ENCODE assay signal across 1 cellular context in the genomic region with DNA sequence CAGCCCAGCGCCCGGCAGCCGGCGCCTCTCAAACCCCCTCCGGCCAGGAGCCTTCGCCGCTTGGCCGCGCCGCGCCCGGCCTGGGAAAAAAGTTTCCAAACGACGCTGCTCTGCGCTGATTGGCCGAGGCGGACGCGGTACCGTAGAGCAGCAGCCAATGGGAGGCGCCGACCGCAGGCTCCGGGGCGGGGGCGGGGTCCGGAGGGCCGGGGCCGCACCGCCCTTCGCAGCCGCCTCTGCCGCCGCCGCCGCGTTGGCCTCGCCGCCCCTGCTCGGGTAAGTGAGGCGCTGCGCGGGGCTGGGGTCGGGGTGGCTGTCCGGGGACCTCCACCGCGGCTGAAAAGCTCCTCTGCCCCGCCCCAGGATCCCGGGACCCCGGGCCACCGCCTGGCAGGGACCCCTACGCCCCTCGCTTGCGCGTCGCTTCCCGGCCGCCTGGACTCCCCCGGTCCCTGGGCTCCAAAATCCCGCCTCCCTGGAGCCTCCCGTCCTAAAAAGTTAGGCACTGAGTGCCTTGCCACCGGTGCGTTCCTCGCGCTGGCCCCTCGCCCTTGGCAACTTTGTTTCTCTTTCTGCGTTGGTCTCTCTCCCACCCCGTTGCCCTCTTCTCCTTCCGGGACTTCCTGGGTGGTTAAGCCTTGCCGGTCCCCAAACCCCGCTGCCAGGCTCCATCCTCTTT.
TF ChIP-seq lines count a peak whose summit lies in the region.

NDE1 (plus strand) TSS at position 227 of the 679 bp plus-strand sequence. CDS start 14,534 bp downstream, outside the sequence.

TF ChIP-seq in HepG2, 621 proteins besides CTCF, POLR2A, EP300 and RAD21 (continued from another document and continues in another):
- TF ChIP-seq, protein P1, sequence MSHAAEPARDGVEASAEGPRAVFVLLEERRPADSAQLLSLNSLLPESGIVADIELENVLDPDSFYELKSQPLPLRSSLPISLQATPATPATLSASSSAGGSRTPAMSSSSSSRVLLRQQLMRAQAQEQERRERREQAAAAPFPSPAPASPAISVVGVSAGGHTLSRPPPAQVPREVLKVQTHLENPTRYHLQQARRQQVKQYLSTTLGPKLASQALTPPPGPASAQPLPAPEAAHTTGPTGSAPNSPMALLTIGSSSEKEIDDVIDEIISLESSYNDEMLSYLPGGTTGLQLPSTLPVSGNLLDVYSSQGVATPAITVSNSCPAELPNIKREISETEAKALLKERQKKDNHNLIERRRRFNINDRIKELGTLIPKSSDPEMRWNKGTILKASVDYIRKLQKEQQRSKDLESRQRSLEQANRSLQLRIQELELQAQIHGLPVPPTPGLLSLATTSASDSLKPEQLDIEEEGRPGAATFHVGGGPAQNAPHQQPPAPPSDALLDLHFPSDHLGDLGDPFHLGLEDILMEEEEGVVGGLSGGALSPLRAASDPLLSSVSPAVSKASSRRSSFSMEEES (CRISPR knock-in tag; IDR thresholded peaks at IDR 0.05): 0 out of 2 replicates have a peak, but pooled peaks have one; percentile 1
- TF ChIP-seq AHR (CRISPR knock-in tag; IDR thresholded peaks at IDR 0.05) (peak; percentile 36; the same call in 1 of the 2 replicates), DNMT1 (CRISPR knock-in tag; IDR thresholded peaks at IDR 0.05) (peak; percentile 45; the same call in 1 of the 2 replicates), ZNF652 (CRISPR knock-in tag; IDR thresholded peaks at IDR 0.05; ENCODE audit: borderline replicate concordance, low read depth) (no peak), DMAP1 (CRISPR knock-in tag; IDR thresholded peaks at IDR 0.05) (peak; percentile 75), PREB (CRISPR knock-in tag; IDR thresholded peaks at IDR 0.05) (no peak), LCORL (IDR thresholded peaks at IDR 0.05) (no peak), LCORL (CRISPR knock-in tag; IDR thresholded peaks at IDR 0.05) (peak; percentile 87), ZNF546 (CRISPR knock-in tag; conservative IDR thresholded peaks at IDR 0.05) (peak; percentile 79; the same call in 1 of the 2 replicates), ZNF564 (CRISPR knock-in tag; IDR thresholded peaks at IDR 0.05) (peak; percentile 52; the same call in 1 of the 2 replicates), RFX3 (CRISPR knock-in tag; IDR thresholded peaks at IDR 0.05) (no peak), NFIB (CRISPR knock-in tag; IDR thresholded peaks at IDR 0.05; ENCODE audit: borderline replicate concordance) (no peak), ZFP36L1 (CRISPR knock-in tag; IDR thresholded peaks at IDR 0.05) (0 out of 2 replicates have a peak, but pooled peaks have one; percentile 81), ADNP (CRISPR knock-in tag; IDR thresholded peaks at IDR 0.05) (no peak), ETV6 (CRISPR knock-in tag; conservative IDR thresholded peaks at IDR 0.05) (peak; percentile 46; the same call in 1 of the 2 replicates), PPARG (CRISPR knock-in tag; conservative IDR thresholded peaks at IDR 0.05) (peak; percentile 50; the same call in 1 of the 2 replicates), ZNF333 (CRISPR knock-in tag; IDR thresholded peaks at IDR 0.05; ENCODE audit: borderline replicate concordance) (peak; percentile 72; the same call in 1 of the 2 replicates), RBFOX2 (IDR thresholded peaks at IDR 0.05; ENCODE audit: low read depth, low read length) (peak; percentile 88), BORCS8-MEF2B (CRISPR knock-in tag; IDR thresholded peaks at IDR 0.05) (peak; percentile 34; the same call in 1 of the 2 replicates), JDP2 (CRISPR knock-in tag; IDR thresholded peaks at IDR 0.05; ENCODE audit: borderline replicate concordance) (peak; percentile 37; the same call in 1 of the 2 replicates), ZMYM3 (CRISPR knock-in tag; IDR thresholded peaks at IDR 0.05) (0 out of 2 replicates have a peak, but pooled peaks have one; percentile 4), ZNF772 (CRISPR knock-in tag; IDR thresholded peaks at IDR 0.05) (peak; percentile 76; the same call in 1 of the 2 replicates), IKZF4 (CRISPR knock-in tag; IDR thresholded peaks at IDR 0.05; ENCODE audit: borderline replicate concordance, low read depth, not compliant biosample characterization) (peak; percentile 72), ELF1 (CRISPR knock-in tag; IDR thresholded peaks at IDR 0.05) (peak; percentile 65), HHEX (CRISPR knock-in tag; IDR thresholded peaks at IDR 0.05) (0 out of 2 replicates have a peak, but pooled peaks have one; percentile 4), KDM4B (CRISPR knock-in tag; IDR thresholded peaks at IDR 0.05) (peak; percentile 50; the same call in 1 of the 2 replicates), SAP130 (CRISPR knock-in tag; IDR thresholded peaks at IDR 0.05; ENCODE audit: low read depth) (peak; percentile 79), ZEB1 (IDR thresholded peaks at IDR 0.05; ENCODE audit: insufficient replicate concordance, low read depth) (peak; percentile 55), E2F1 (CRISPR knock-in tag; IDR thresholded peaks at IDR 0.05) (peak; percentile 86), HOMEZ (CRISPR knock-in tag; IDR thresholded peaks at IDR 0.05; ENCODE audit: low read depth) (peak; percentile 53; the same call in 1 of the 2 replicates), ERF (CRISPR knock-in tag; IDR thresholded peaks at IDR 0.05) (peak; percentile 93)
- TF ChIP-seq, protein P2, sequence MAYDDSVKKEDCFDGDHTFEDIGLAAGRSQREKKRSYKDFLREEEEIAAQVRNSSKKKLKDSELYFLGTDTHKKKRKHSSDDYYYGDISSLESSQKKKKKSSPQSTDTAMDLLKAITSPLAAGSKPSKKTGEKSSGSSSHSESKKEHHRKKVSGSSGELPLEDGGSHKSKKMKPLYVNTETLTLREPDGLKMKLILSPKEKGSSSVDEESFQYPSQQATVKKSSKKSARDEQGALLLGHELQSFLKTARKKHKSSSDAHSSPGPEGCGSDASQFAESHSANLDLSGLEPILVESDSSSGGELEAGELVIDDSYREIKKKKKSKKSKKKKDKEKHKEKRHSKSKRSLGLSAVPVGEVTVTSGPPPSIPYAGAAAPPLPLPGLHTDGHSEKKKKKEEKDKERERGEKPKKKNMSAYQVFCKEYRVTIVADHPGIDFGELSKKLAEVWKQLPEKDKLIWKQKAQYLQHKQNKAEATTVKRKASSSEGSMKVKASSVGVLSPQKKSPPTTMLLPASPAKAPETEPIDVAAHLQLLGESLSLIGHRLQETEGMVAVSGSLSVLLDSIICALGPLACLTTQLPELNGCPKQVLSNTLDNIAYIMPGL (CRISPR knock-in tag; IDR thresholded peaks at IDR 0.05; ENCODE audit: borderline replicate concordance in 1 of 2, low read depth in 1 of 2): peak; percentile 54 to 69; a peak in 2 of 4 replicates
- TF ChIP-seq, protein P3, sequence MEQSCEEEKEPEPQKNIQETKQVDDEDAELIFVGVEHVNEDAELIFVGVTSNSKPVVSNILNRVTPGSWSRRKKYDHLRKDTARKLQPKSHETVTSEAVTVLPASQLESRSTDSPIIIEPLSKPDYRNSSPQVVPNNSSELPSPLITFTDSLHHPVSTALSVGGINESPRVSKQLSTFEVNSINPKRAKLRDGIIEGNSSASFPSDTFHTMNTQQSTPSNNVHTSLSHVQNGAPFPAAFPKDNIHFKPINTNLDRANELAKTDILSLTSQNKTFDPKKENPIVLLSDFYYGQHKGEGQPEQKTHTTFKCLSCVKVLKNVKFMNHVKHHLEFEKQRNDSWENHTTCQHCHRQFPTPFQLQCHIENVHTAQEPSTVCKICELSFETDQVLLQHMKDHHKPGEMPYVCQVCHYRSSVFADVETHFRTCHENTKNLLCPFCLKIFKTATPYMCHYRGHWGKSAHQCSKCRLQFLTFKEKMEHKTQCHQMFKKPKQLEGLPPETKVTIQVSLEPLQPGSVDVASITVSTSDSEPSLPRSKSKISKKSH (CRISPR knock-in tag; IDR thresholded peaks at IDR 0.05; ENCODE audit: borderline replicate concordance): no peak
- TF ChIP-seq, protein P4, sequence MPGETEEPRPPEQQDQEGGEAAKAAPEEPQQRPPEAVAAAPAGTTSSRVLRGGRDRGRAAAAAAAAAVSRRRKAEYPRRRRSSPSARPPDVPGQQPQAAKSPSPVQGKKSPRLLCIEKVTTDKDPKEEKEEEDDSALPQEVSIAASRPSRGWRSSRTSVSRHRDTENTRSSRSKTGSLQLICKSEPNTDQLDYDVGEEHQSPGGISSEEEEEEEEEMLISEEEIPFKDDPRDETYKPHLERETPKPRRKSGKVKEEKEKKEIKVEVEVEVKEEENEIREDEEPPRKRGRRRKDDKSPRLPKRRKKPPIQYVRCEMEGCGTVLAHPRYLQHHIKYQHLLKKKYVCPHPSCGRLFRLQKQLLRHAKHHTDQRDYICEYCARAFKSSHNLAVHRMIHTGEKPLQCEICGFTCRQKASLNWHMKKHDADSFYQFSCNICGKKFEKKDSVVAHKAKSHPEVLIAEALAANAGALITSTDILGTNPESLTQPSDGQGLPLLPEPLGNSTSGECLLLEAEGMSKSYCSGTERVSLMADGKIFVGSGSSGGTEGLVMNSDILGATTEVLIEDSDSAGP (CRISPR knock-in tag; IDR thresholded peaks at IDR 0.05; ENCODE audit: borderline replicate concordance): peak; percentile 8; the same call in 1 of the 2 replicates
- TF ChIP-seq, protein P5, sequence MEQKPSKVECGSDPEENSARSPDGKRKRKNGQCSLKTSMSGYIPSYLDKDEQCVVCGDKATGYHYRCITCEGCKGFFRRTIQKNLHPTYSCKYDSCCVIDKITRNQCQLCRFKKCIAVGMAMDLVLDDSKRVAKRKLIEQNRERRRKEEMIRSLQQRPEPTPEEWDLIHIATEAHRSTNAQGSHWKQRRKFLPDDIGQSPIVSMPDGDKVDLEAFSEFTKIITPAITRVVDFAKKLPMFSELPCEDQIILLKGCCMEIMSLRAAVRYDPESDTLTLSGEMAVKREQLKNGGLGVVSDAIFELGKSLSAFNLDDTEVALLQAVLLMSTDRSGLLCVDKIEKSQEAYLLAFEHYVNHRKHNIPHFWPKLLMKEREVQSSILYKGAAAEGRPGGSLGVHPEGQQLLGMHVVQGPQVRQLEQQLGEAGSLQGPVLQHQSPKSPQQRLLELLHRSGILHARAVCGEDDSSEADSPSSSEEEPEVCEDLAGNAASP (CRISPR knock-in tag; IDR thresholded peaks at IDR 0.05; ENCODE audit: borderline replicate concordance): peak; percentile 51; the same call in 1 of the 2 replicates
- TF ChIP-seq, protein P6, sequence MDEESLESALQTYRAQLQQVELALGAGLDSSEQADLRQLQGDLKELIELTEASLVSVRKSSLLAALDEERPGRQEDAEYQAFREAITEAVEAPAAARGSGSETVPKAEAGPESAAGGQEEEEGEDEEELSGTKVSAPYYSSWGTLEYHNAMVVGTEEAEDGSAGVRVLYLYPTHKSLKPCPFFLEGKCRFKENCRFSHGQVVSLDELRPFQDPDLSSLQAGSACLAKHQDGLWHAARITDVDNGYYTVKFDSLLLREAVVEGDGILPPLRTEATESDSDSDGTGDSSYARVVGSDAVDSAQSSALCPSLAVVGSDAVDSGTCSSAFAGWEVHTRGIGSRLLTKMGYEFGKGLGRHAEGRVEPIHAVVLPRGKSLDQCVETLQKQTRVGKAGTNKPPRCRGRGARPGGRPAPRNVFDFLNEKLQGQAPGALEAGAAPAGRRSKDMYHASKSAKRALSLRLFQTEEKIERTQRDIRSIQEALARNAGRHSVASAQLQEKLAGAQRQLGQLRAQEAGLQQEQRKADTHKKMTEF (CRISPR knock-in tag; IDR thresholded peaks at IDR 0.05): peak; percentile 77; the same call in 1 of the 2 replicates
- TF ChIP-seq, protein P7, sequence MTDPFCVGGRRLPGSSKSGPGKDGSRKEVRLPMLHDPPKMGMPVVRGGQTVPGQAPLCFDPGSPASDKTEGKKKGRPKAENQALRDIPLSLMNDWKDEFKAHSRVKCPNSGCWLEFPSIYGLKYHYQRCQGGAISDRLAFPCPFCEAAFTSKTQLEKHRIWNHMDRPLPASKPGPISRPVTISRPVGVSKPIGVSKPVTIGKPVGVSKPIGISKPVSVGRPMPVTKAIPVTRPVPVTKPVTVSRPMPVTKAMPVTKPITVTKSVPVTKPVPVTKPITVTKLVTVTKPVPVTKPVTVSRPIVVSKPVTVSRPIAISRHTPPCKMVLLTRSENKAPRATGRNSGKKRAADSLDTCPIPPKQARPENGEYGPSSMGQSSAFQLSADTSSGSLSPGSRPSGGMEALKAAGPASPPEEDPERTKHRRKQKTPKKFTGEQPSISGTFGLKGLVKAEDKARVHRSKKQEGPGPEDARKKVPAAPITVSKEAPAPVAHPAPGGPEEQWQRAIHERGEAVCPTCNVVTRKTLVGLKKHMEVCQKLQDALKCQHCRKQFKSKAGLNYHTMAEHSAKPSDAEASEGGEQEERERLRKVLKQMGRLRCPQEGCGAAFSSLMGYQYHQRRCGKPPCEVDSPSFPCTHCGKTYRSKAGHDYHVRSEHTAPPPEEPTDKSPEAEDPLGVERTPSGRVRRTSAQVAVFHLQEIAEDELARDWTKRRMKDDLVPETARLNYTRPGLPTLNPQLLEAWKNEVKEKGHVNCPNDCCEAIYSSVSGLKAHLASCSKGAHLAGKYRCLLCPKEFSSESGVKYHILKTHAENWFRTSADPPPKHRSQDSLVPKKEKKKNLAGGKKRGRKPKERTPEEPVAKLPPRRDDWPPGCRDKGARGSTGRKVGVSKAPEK (CRISPR knock-in tag; IDR thresholded peaks at IDR 0.05; ENCODE audit: borderline replicate concordance): no peak
